In genomic region chr5:17839848-17840247, GRCh38 we compare ENCODE assay signal across 25 cellular contexts.
"Had no signal": no experiment of that assay in that cellular context is flagged by ENCODE, and none has a peak within 500 bp of the region (broad histone marks: within the 10 kb centered on the region; RNA-seq: fewer than 3 reads in every experiment).

No MANE protein-coding gene starts in this region.

- H3K4me3 Mint-ChIP-seq: naive thymus-derived CD8-positive, alpha-beta T cell; nephron; neural crest cell; stimulated activated naive B cell treated with anti-CD40 and anti-IgM and Interleukin-4, amounts not matched to agents 10 μg/mL and 1 μg/mL and 100 μg/mL, for 72 hours had no signal

- H3K27me3 Mint-ChIP-seq: naive thymus-derived CD8-positive, alpha-beta T cell; progenitor cell of endocrine pancreas; stimulated activated naive B cell treated with anti-CD40 and anti-IgM and Interleukin-4, amounts not matched to agents 10 μg/mL and 1 μg/mL and 100 μg/mL, for 72 hours had no signal

- H3K36me3 Mint-ChIP-seq: naive thymus-derived CD8-positive, alpha-beta T cell; stimulated activated naive B cell treated with anti-CD40 and anti-IgM and Interleukin-4, amounts not matched to agents 10 μg/mL and 1 μg/mL and 100 μg/mL, for 72 hours had no signal

- H3K27ac Mint-ChIP-seq: naive thymus-derived CD8-positive, alpha-beta T cell; nephron; progenitor cell of endocrine pancreas; stimulated activated naive B cell treated with anti-CD40 and anti-IgM and Interleukin-4, amounts not matched to agents 10 μg/mL and 1 μg/mL and 100 μg/mL, for 72 hours had no signal

- H3K4me1 Mint-ChIP-seq: naive thymus-derived CD8-positive, alpha-beta T cell; nephron; neural crest cell; stimulated activated naive B cell treated with anti-CD40 and anti-IgM and Interleukin-4, amounts not matched to agents 10 μg/mL and 1 μg/mL and 100 μg/mL, for 72 hours had no signal

- ATAC-seq: left colon; left lung; lower lobe of right lung; naive thymus-derived CD8-positive, alpha-beta T cell; sciatic nerve; stimulated activated naive B cell treated with anti-CD40 and anti-IgM and Interleukin-4, amounts not matched to agents 10 μg/mL and 1 μg/mL and 100 μg/mL, for 72 hours; stimulated activated naive CD8-positive, alpha-beta T cell treated with anti-CD3 and anti-CD28 coated beads, Interleukin-15, Interleukin-2, amounts not matched to agents 100 U/mL and 50 U/mL, for 24 hours had no signal

- DNase-seq: kidney; left colon; left lung; lower lobe of right lung; mammary epithelial cell; mesenchymal stem cell; naive thymus-derived CD8-positive, alpha-beta T cell; nucleus accumbens; ovary; stimulated activated CD4-positive, alpha-beta T cell treated with anti-CD3 and anti-CD28 coated beads, Interleukin-12 subunit alpha, Interleukin-12 subunit beta, amount 100 ng/mL, for 4 hours; stimulated activated CD4-positive, alpha-beta T cell treated with anti-CD3 and anti-CD28 coated beads, Interleukin-15, amount 100 ng/mL, for 24 hours; stimulated activated CD4-positive, alpha-beta T cell treated with anti-CD3 and anti-CD28 coated beads, Interleukin-2, amount 100 ng/mL, for 24 hours; stimulated activated CD4-positive, alpha-beta T cell treated with anti-CD3 and anti-CD28 coated beads, Interleukin-4, amount 100 ng/mL, for 1 hour; stimulated activated naive B cell treated with anti-CD40 and anti-IgM and Interleukin-4, amounts not matched to agents 10 μg/mL and 1 μg/mL and 100 μg/mL, for 72 hours; stimulated activated naive CD8-positive, alpha-beta T cell treated with anti-CD3 and anti-CD28 coated beads, Interleukin-15, Interleukin-2, amounts not matched to agents 100 U/mL and 50 U/mL, for 24 hours; stomach; testis; thyroid gland; transverse colon; upper lobe of left lung had no signal

- FAIRE-seq: islet of Langerhans had no signal
